23 cellular contexts compared by ENCODE assay signal in genomic region chr1:179924268-179924667, GRCh38. TPM values are rescaled to one million over a fixed set of nuclear protein-coding genes. Genes with fewer than 3 reads are reported as not detected.
DNase-seq lines count a peak whose midpoint lies in the region; ATAC-seq and TF ChIP-seq lines count a peak whose summit lies in the region.
"Had no signal": no experiment of that assay in that cellular context is flagged by ENCODE, and none has a peak within 500 bp of the region (broad histone marks: within the 10 kb centered on the region; RNA-seq: fewer than 3 reads in every experiment).

No MANE protein-coding gene starts in this region.

- peaks cover 24% of the 10 kb centered on the region for H3K36me3 Mint-ChIP-seq in CD4-positive, alpha-beta T cell (ENCODE audit: low read depth)
- H3K36me3 Mint-ChIP-seq in WTC11: peaks cover 2% of the 10 kb centered on the region; the same call in 1 of the 2 replicates

- DNase-seq in germinal center (ENCODE audit: low spot score): peak; percentile 33
- no peak for DNase-seq in CD4-positive, alpha-beta T cell
- DNase-seq in spleen: no peak
- DNase-seq in WTC11 (ENCODE audit: low spot score): no peak
- no peak for DNase-seq in NCI-H2196 treated with DMSO at 0.1 percent for 48 hours (lab: John Stamatoyannopoulos, UW; ENCODE audit: unreplicated experiment)
- DNase-seq: CD4-positive, CD25-positive, alpha-beta regulatory T cell; HCEC 1CT; Kasumi-1; NCI-H1105; NCI-H1436 treated with DMSO at 0.1 percent for 48 hours; NCI-H187 treated with DMSO at 0.1 percent for 48 hours; NCI-H2171 treated with DMSO at 0.1 percent for 48 hours; NCI-H446; NCI-H526; Right ventricle myocardium superior; RPMI8226; T-cell had no signal

- no peaks in the 10 kb centered on the region for H3K4me1 Mint-ChIP-seq in CD4-positive, alpha-beta T cell (ENCODE audit: low read depth)
- H3K4me1 Mint-ChIP-seq in WTC11: peaks cover 25% of the 10 kb centered on the region
- H3K4me1 Mint-ChIP-seq: T-cell had no signal

- intact Hi-C loops in CD4-positive, alpha-beta T cell (cut with DNase I, micrococcal nuclease): no loop called here
- intact Hi-C loops in spleen (cut with DNase I; ENCODE audit: low total_unique reads): no loop called here

- WGBS in spleen, 5 donors: 72 to 89% (median 86%) methylated on average over 1 of the region's 1 CpG

- CTCF ChIA-PET in CD4-positive, alpha-beta T cell (lab: Charles Lee): interaction anchor here (0.8 to 1.0 kb wide), 2 partner anchors 10 to 56 kb away, joined by 3 read pairs; no protein-coding TSS in a partner anchor
- CTCF ChIA-PET in WTC11 (lab: Charles Lee): interaction anchor here (0.6 kb wide), 1 partner anchor 201 kb away, joined by 3 read pairs; no protein-coding TSS in a partner anchor

- TF ChIP-seq POLR2A in spleen (IDR thresholded peaks at IDR 0.05): no peak

- peaks cover 0 to 34% (median 7%) of the 10 kb centered on the region in 6 donors for H3K36me3 ChIP-seq in spleen

- H3K27ac ChIP-seq in CD4-positive, alpha-beta T cell (ENCODE audit: low read depth, low read length): no peak overlapping the region
- H3K27ac ChIP-seq in spleen: no peak overlapping the region
- H3K27ac ChIP-seq: BLaER1, SJSA1 had no signal

- H3K27me3 ChIP-seq in CD4-positive, alpha-beta T cell (ENCODE audit: control insufficient read depth, insufficient read depth, low read length): no peaks in the 10 kb centered on the region
- H3K27me3 ChIP-seq in spleen (replicated peaks in 1 of 7): no peaks in the 10 kb centered on the region
- H3K27me3 ChIP-seq: BLaER1 had no signal

- POLR2A ChIA-PET in CD4-positive, alpha-beta T cell (lab: Charles Lee): interaction anchor here (2.6 kb wide), 1 partner anchor 9 kb away, joined by 6 read pairs; no protein-coding TSS in a partner anchor
- POLR2A ChIA-PET in WTC11 (lab: Charles Lee): no interaction called here

- no peaks in the 10 kb centered on the region for H3K4me1 ChIP-seq in spleen
- H3K4me1 ChIP-seq: BLaER1, SJSA1 had no signal

- ATAC-seq in GM18517 (IDR thresholded peaks at IDR 0.05; ENCODE audit: unreplicated experiment) (peak; percentile 51), HG02623 (IDR thresholded peaks at IDR 0.05; ENCODE audit: unreplicated experiment) (peak; percentile 58), HG02870 (IDR thresholded peaks at IDR 0.05; ENCODE audit: unreplicated experiment) (peak; percentile 72), WTC11 (no peak)
- ATAC-seq in CD4-positive, alpha-beta T cell (ENCODE audit: poor library complexity): no peak
- ATAC-seq: K562, T-cell had no signal

- H3K9me3 Mint-ChIP-seq in CD4-positive, alpha-beta T cell: no peaks in the 10 kb centered on the region
- no peaks in the 10 kb centered on the region for H3K9me3 Mint-ChIP-seq in WTC11
- H3K9me3 Mint-ChIP-seq: T-cell had no signal

- H3K9me3 ChIP-seq in CD4-positive, alpha-beta T cell (ENCODE audit: control insufficient read depth, low read length): no peaks in the 10 kb centered on the region
- H3K9me3 ChIP-seq in spleen: no peaks in the 10 kb centered on the region
- H3K9me3 ChIP-seq: BLaER1, SJSA1 had no signal

- no peak overlapping the region for H3K4me3 Mint-ChIP-seq in CD4-positive, alpha-beta T cell
- H3K4me3 Mint-ChIP-seq in WTC11: no peak overlapping the region
- H3K4me3 Mint-ChIP-seq: CD4-positive, CD25-positive, alpha-beta regulatory T cell; T-cell had no signal

- no peaks in the 10 kb centered on the region for H3K27me3 Mint-ChIP-seq in CD4-positive, alpha-beta T cell
- no peaks in the 10 kb centered on the region for H3K27me3 Mint-ChIP-seq in WTC11 (ENCODE audit: low read depth)
- H3K27me3 Mint-ChIP-seq: CD4-positive, CD25-positive, alpha-beta regulatory T cell; T-cell had no signal

- H3K4me3 ChIP-seq in spleen: no peak overlapping the region
- H3K4me3 ChIP-seq: BLaER1, K562, SJSA1 had no signal

- H3K27ac Mint-ChIP-seq in CD4-positive, alpha-beta T cell: no peak overlapping the region
- no peak overlapping the region for H3K27ac Mint-ChIP-seq in WTC11
- H3K27ac Mint-ChIP-seq: CD4-positive, CD25-positive, alpha-beta regulatory T cell; T-cell had no signal

- no peak for TF ChIP-seq CTCF in CD4-positive, alpha-beta T cell (IDR thresholded peaks at IDR 0.05)
- TF ChIP-seq CTCF in spleen (IDR thresholded peaks at IDR 0.05 in 8 of 11, conservative IDR thresholded peaks at IDR 0.05 in 3 of 11): no peak
- no peak for TF ChIP-seq CTCF in WTC11 (IDR thresholded peaks at IDR 0.05)

TF ChIP-seq in WTC11, 78 proteins besides CTCF, POLR2A, EP300 and RAD21 (continues in another document):
- TF ChIP-seq TP53 (CRISPR knock-in tag; IDR thresholded peaks at IDR 0.05): no peak
- TF ChIP-seq JAZF1 (CRISPR knock-in tag; IDR thresholded peaks at IDR 0.05): no peak
- no peak for TF ChIP-seq ZNF317 (CRISPR knock-in tag; IDR thresholded peaks at IDR 0.05; ENCODE audit: borderline replicate concordance, low read depth)
- TF ChIP-seq ESRRA (CRISPR knock-in tag; IDR thresholded peaks at IDR 0.05; ENCODE audit: borderline replicate concordance): no peak
- TF ChIP-seq ATF2 (CRISPR knock-in tag; IDR thresholded peaks at IDR 0.05; ENCODE audit: borderline replicate concordance, low read depth): no peak
- TF ChIP-seq JUN (CRISPR knock-in tag; IDR thresholded peaks at IDR 0.05): no peak
- TF ChIP-seq TEAD1 (CRISPR knock-in tag; IDR thresholded peaks at IDR 0.05): no peak
- no peak for TF ChIP-seq AFF4 (CRISPR knock-in tag; IDR thresholded peaks at IDR 0.05; ENCODE audit: borderline replicate concordance)
- TF ChIP-seq IRF1 (CRISPR knock-in tag; IDR thresholded peaks at IDR 0.05): no peak
- no peak for TF ChIP-seq ZNF512 (CRISPR knock-in tag; IDR thresholded peaks at IDR 0.05; ENCODE audit: borderline replicate concordance)

RNA-seq across cellular contexts. Expression of gene CEP350, which starts 30.3 kb away (rescaled TPM):
- 10 to 100 TPM; 45.5 to 51.4 TPM for total RNA-seq in CD4-positive, alpha-beta T cell
- total RNA-seq in spleen: 10 to 100 TPM; 60.2 to 89.2 (median 66.3) TPM
- 1 to 10 TPM; 3.5 to 5.3 (median 4.2) TPM for polyA plus RNA-seq in spleen
- 34.2 to 36.7 TPM (median 35.4 TPM) in 3 replicates for total RNA-seq in WTC11 (2021)

RNA-seq across cellular contexts. Expression of gene TOR1AIP1, which starts 42.2 kb away (rescaled TPM):
- total RNA-seq in CD4-positive, alpha-beta T cell: 10 to 100 TPM; 93.8 to 94.4 TPM
- total RNA-seq in spleen (10 to 100 TPM; 52.6 to 71.3 (median 59.6) TPM), WTC11 (2021) (17.3 to 18.7 TPM (median 17.7 TPM) in 3 replicates)
- polyA plus RNA-seq in spleen: 10 to 100 TPM; 16.2 to 17.9 (median 17.7) TPM

RNA-seq across cellular contexts. Expression of gene TOR1AIP2, which starts 46.7 kb away (rescaled TPM):
- 10 to 100 TPM; 71.6 to 72.7 TPM for total RNA-seq in CD4-positive, alpha-beta T cell
- 10 to 100 TPM; 49.4 to 77.4 (median 67.8) TPM for total RNA-seq in spleen
- polyA plus RNA-seq in spleen: 1 to 10 TPM; 4.6 to 9.1 (median 5.1) TPM
- 57.1 to 58.0 TPM (median 57.2 TPM) in 3 replicates for total RNA-seq in WTC11 (2021)

Comparison
In these comparisons a context has a peak if more than half of its experiments do, and no peak if none do; other contexts are left out.
1. ATAC-seq: peak in GM18517 (single experiment), HG02623 (single experiment) and HG02870 (single experiment); none in CD4-positive, alpha-beta T cell (single experiment) and WTC11 (single experiment).